ENCODE assay signal across 29 cellular contexts in genomic region chr6:136429681-136430080, GRCh38.
DNase-seq lines count a peak whose midpoint lies in the region; ATAC-seq and TF ChIP-seq lines count a peak whose summit lies in the region.
"Had no signal": no experiment of that assay in that cellular context is flagged by ENCODE, and none has a peak within 500 bp of the region (broad histone marks: within the 10 kb centered on the region; RNA-seq: fewer than 3 reads in every experiment).

No MANE protein-coding gene starts in this region.

- H3K4me1 ChIP-seq in GM23338 (ENCODE audit: insufficient read depth): peaks cover 41% of the 10 kb centered on the region
- H3K4me1 ChIP-seq in hepatocyte (ENCODE audit: insufficient read depth): no peaks in the 10 kb centered on the region
- H3K4me1 ChIP-seq: BLaER1, left ventricle myocardium inferior had no signal

- no peaks in the 10 kb centered on the region for H3K9me3 Mint-ChIP-seq in GM23338
- H3K9me3 Mint-ChIP-seq in activated T-cell treated with anti-CD3 and anti-CD28 coated beads, Interleukin-2, amount 50 U/mL, for 24 hours: no peaks in the 10 kb centered on the region
- H3K9me3 Mint-ChIP-seq: activated CD8-positive, alpha-beta T cell treated with anti-CD3 and anti-CD28 coated beads for 36 hours; IgD-negative memory B cell had no signal

- H3K27ac ChIP-seq in GM23338 (ENCODE audit: low read depth) (0 out of 2 replicates have a peak overlapping the region, but pooled peaks have one; percentile 9), hepatocyte (no peak overlapping the region)
- H3K27ac ChIP-seq: BLaER1, colonic mucosa, epithelial cell of prostate, left ventricle myocardium inferior, PC-9, transverse colon had no signal

- WGBS in hepatocyte (ENCODE audit: low lambda C conversion rate, missing lambda C conversion rate): 40% methylated on average over 5 of the region's 5 CpGs

- H3K36me3 ChIP-seq in GM23338 (ENCODE audit: insufficient read depth) (no peaks in the 10 kb centered on the region), hepatocyte (replicated peaks; ENCODE audit: insufficient read depth, low read depth) (no peaks in the 10 kb centered on the region)
- H3K36me3 ChIP-seq: BLaER1, colonic mucosa, left ventricle myocardium inferior, transverse colon had no signal

- no peaks in the 10 kb centered on the region for H3K9me3 ChIP-seq in hepatocyte (ENCODE audit: low read depth)
- H3K9me3 ChIP-seq: BLaER1, colonic mucosa, left ventricle myocardium inferior, transverse colon had no signal

- no peak for TF ChIP-seq CTCF in GM23338 (conservative IDR thresholded peaks at IDR 0.05; ENCODE audit: low read depth in 2 of 2)
- TF ChIP-seq CTCF in hepatocyte (IDR thresholded peaks at IDR 0.05; ENCODE audit: poor library complexity): no peak

- no peak overlapping the region for H3K27ac Mint-ChIP-seq in GM23338
- H3K27ac Mint-ChIP-seq in activated T-cell treated with anti-CD3 and anti-CD28 coated beads, Interleukin-2, amount 50 U/mL, for 24 hours: no peak overlapping the region
- H3K27ac Mint-ChIP-seq: activated CD8-positive, alpha-beta T cell treated with anti-CD3 and anti-CD28 coated beads for 36 hours; activated naive CD8-positive, alpha-beta T cell; IgD-negative memory B cell had no signal

- H3K4me3 ChIP-seq in GM23338 (no peak overlapping the region), hepatocyte (no peak overlapping the region)
- H3K4me3 ChIP-seq: BLaER1, colonic mucosa, GM12878, left ventricle myocardium inferior, PC-9, transverse colon had no signal

- no peaks in the 10 kb centered on the region for H3F3A ChIP-seq in GM23338 (replicated peaks; ENCODE audit: low read depth)

- H3K9me2 ChIP-seq in GM23338 (ENCODE audit: insufficient read depth) (no peaks in the 10 kb centered on the region), hepatocyte (replicated peaks; ENCODE audit: insufficient read depth) (no peaks in the 10 kb centered on the region)

- no peak for DNase-seq in GM23338 (ENCODE audit: low spot score)
- DNase-seq in SW480 (ENCODE audit: low spot score): peak; percentile 33
- peak; percentile 17 for DNase-seq in hepatocyte (ENCODE audit: low spot score)
- peak; percentile 46 for DNase-seq in renal cortical epithelial cell (ENCODE audit: low read depth)
- DNase-seq in activated T-cell treated with anti-CD3 and anti-CD28 coated beads, Interleukin-2, amount 50 U/mL, for 48 hours: no peak
- DNase-seq in activated T-cell treated with anti-CD3 and anti-CD28 coated beads, Interleukin-2, amount 50 U/mL, for 24 hours: no peak
- DNase-seq: activated CD4-positive, CD25-positive, alpha-beta regulatory T cell treated with anti-CD3 and anti-CD28 coated beads, Interleukin-2, amount 50 U/mL, for 72 hours; activated CD8-positive, alpha-beta T cell treated with anti-CD3 and anti-CD28 coated beads for 36 hours; anterior cingulate cortex; colonic mucosa; effector CD8-positive, alpha-beta T cell; left ventricle myocardium inferior; NCI-H1105; NCI-H187 treated with DMSO at 0.1 percent for 48 hours; NCI-H510A; NK-92 treated with Interleukin-12 subunit alpha and Interleukin-12 subunit beta, amount 100 ng/mL, for 24 hours; PC-9; stimulated activated CD4-positive, alpha-beta T cell treated with anti-CD3 and anti-CD28 coated beads, Interleukin-4, amount 100 ng/mL, for 1 hour; T-helper 2 cell; transverse colon had no signal

- H3K4me2 ChIP-seq in GM23338: no peak overlapping the region
- H3K4me2 ChIP-seq in hepatocyte: peak overlapping the region; percentile 48
- H3K4me2 ChIP-seq: BLaER1, PC-9 had no signal

- no peak for ATAC-seq in GM23338
- ATAC-seq in HG02973 (IDR thresholded peaks at IDR 0.05; ENCODE audit: unreplicated experiment): no peak
- no peak for ATAC-seq in GM21528 (IDR thresholded peaks at IDR 0.05; ENCODE audit: low FRiP score, unreplicated experiment)
- ATAC-seq: activated CD8-positive, alpha-beta T cell treated with anti-CD3 and anti-CD28 coated beads for 36 hours; GM12878; HCT116; sciatic nerve had no signal

- no peaks in the 10 kb centered on the region for H3K27me3 ChIP-seq in GM23338 (ENCODE audit: insufficient read depth)
- no peaks in the 10 kb centered on the region for H3K27me3 ChIP-seq in hepatocyte
- H3K27me3 ChIP-seq: BLaER1, colonic mucosa, transverse colon had no signal

- H4K20me1 ChIP-seq in GM23338 (replicated peaks; ENCODE audit: insufficient read depth) (no peaks in the 10 kb centered on the region), hepatocyte (ENCODE audit: insufficient read depth, poor library complexity, severe bottlenecking) (no peaks in the 10 kb centered on the region)
- H4K20me1 ChIP-seq: BLaER1 had no signal

- peaks cover 55% of the 10 kb centered on the region for H3K4me1 Mint-ChIP-seq in GM23338
- no peaks in the 10 kb centered on the region for H3K4me1 Mint-ChIP-seq in activated T-cell treated with anti-CD3 and anti-CD28 coated beads, Interleukin-2, amount 50 U/mL, for 24 hours (ENCODE audit: low read depth)
- H3K4me1 Mint-ChIP-seq: IgD-negative memory B cell had no signal

- no peaks in the 10 kb centered on the region for H3K36me3 Mint-ChIP-seq in GM23338 (ENCODE audit: low read depth)
- H3K36me3 Mint-ChIP-seq in activated T-cell treated with anti-CD3 and anti-CD28 coated beads, Interleukin-2, amount 50 U/mL, for 24 hours (ENCODE audit: low read depth): no peaks in the 10 kb centered on the region
- H3K36me3 Mint-ChIP-seq: activated naive CD8-positive, alpha-beta T cell; IgD-negative memory B cell had no signal

- H3K79me2 ChIP-seq in GM23338 (replicated peaks; ENCODE audit: insufficient read depth) (peaks cover 73% of the 10 kb centered on the region), hepatocyte (peaks cover 32% of the 10 kb centered on the region)

- H3K4me3 Mint-ChIP-seq in GM23338: no peak overlapping the region
- H3K4me3 Mint-ChIP-seq in activated T-cell treated with anti-CD3 and anti-CD28 coated beads, Interleukin-2, amount 50 U/mL, for 24 hours: no peak overlapping the region
- H3K4me3 Mint-ChIP-seq: activated CD8-positive, alpha-beta T cell treated with anti-CD3 and anti-CD28 coated beads for 36 hours; activated naive CD8-positive, alpha-beta T cell; IgD-negative memory B cell had no signal

- peaks cover 4% of the 10 kb centered on the region for H3K27me3 Mint-ChIP-seq in GM23338 (ENCODE audit: insufficient read depth, low read depth, poor library complexity)
- no peaks in the 10 kb centered on the region for H3K27me3 Mint-ChIP-seq in activated T-cell treated with anti-CD3 and anti-CD28 coated beads, Interleukin-2, amount 50 U/mL, for 24 hours

- H2AFZ ChIP-seq in GM23338 (no peak overlapping the region), hepatocyte (no peak overlapping the region)
- H2AFZ ChIP-seq: PC-9 had no signal

TF ChIP-seq in GM23338, 12 proteins besides CTCF, POLR2A, EP300 and RAD21:
- TF ChIP-seq POLR2AphosphoS5 (IDR thresholded peaks at IDR 0.05; ENCODE audit: low read depth) (no peak), CREB1 (CRISPR knock-in tag; IDR thresholded peaks at IDR 0.05; ENCODE audit: low read depth) (no peak), ZNF114 (CRISPR knock-in tag; IDR thresholded peaks at IDR 0.05) (no peak), EZH2 (IDR thresholded peaks at IDR 0.05; ENCODE audit: low read depth, unreplicated experiment) (no peak), JUNB (IDR thresholded peaks at IDR 0.05; ENCODE audit: unreplicated experiment) (no peak), EZH2phosphoT487 (IDR thresholded peaks at IDR 0.05; ENCODE audit: unreplicated experiment) (no peak)

Comparison
In these comparisons a context has a peak if more than half of its experiments do, and no peak if none do; other contexts are left out.
1. DNase-seq: peak in SW480 (single experiment), hepatocyte (single experiment) and renal cortical epithelial cell (single experiment); none in GM23338 (single experiment), activated T-cell treated with anti-CD3 and anti-CD28 coated beads, Interleukin-2, amount 50 U/mL, for 48 hours (0 of 2) and activated T-cell treated with anti-CD3 and anti-CD28 coated beads, Interleukin-2, amount 50 U/mL, for 24 hours (single experiment).